ENCODE assay signal across 25 cellular contexts in genomic region chr17:976316-976715, GRCh38. TPM values are rescaled to one million over a fixed set of nuclear protein-coding genes. Genes with fewer than 3 reads are reported as not detected.
DNase-seq lines count a peak whose midpoint lies in the region; ATAC-seq and TF ChIP-seq lines count a peak whose summit lies in the region.
"Had no signal": no experiment of that assay in that cellular context is flagged by ENCODE, and none has a peak within 500 bp of the region (broad histone marks: within the 10 kb centered on the region; RNA-seq: fewer than 3 reads in every experiment).

No MANE protein-coding gene starts in this region.

- H3K27ac Mint-ChIP-seq in H9 (no peak overlapping the region; a peak in 1 of 7 replicates), brain (peak overlapping the region in 3 of 5 experiments; percentile 48 to 84 (median 59))
- H3K27ac Mint-ChIP-seq: activated CD8-positive, alpha-beta memory T cell treated with anti-CD3 and anti-CD28 coated beads, Interleukin-2, amount 10 ng/mL, durations not matched to agents 7 days and 5 days; activated naive CD8-positive, alpha-beta T cell treated with anti-CD3 and anti-CD28 coated beads, Interleukin-2, amount 10 ng/mL, durations not matched to agents 7 days and 5 days; activated T-helper 17 cell treated with anti-CD3 and anti-CD28 coated beads, Interleukin-2, amount 50 U/mL, for 72 hours; nephron progenitor cell; stimulated activated naive CD8-positive, alpha-beta T cell treated with anti-CD3 and anti-CD28 coated beads, Interleukin-15, Interleukin-2, amounts not matched to agents 100 ng/mL and 50 ng/mL, for 24 hours had no signal

- no peak overlapping the region for H3K4me2 ChIP-seq in H9 (ENCODE audit: insufficient read depth, insufficient read length, low read length)
- no peak overlapping the region for H3K4me2 ChIP-seq in mesenchymal stem cell (ENCODE audit: low read length, poor library complexity, severe bottlenecking)

- H2BK15ac ChIP-seq in H9 (ENCODE audit: low read depth, low read length) (no peak overlapping the region), mesenchymal stem cell (ENCODE audit: low read depth, poor library complexity, severe bottlenecking) (no peak overlapping the region)

- H2AFZ ChIP-seq in H9 (ENCODE audit: low read length) = no peak overlapping the region
- no peak overlapping the region for H2AFZ ChIP-seq in mesenchymal stem cell (ENCODE audit: low read depth, low read length)

- H3K79me2 ChIP-seq in H9 (ENCODE audit: insufficient read depth, low read length) = peaks cover 29% of the 10 kb centered on the region

- H4K8ac ChIP-seq in H9 (replicated peaks; ENCODE audit: insufficient read length, low read depth, low read length) (no peak overlapping the region), mesenchymal stem cell (ENCODE audit: low read length) (no peak overlapping the region)

- H3K9me3 Mint-ChIP-seq in H9 = no peaks in the 10 kb centered on the region; a peak in 1 of 5 replicates
- peaks cover 0 to 7% (median 3%) of the 10 kb centered on the region in 5 experiments for H3K9me3 Mint-ChIP-seq in brain
- H3K9me3 Mint-ChIP-seq: activated naive CD8-positive, alpha-beta T cell treated with anti-CD3 and anti-CD28 coated beads, Interleukin-2, amount 10 ng/mL, durations not matched to agents 7 days and 5 days; activated T-helper 17 cell treated with anti-CD3 and anti-CD28 coated beads, Interleukin-2, amount 50 U/mL, for 72 hours; stimulated activated naive CD8-positive, alpha-beta T cell treated with anti-CD3 and anti-CD28 coated beads, Interleukin-15, Interleukin-2, amounts not matched to agents 100 ng/mL and 50 ng/mL, for 24 hours had no signal

- H2BK12ac ChIP-seq in H9 (ENCODE audit: insufficient read length, low read depth, low read length) (no peak overlapping the region), mesenchymal stem cell (ENCODE audit: low read length in 2 of 2) (no peak overlapping the region)

- no peak overlapping the region for H2BK120ac ChIP-seq in H9 (ENCODE audit: low read depth, low read length, poor library complexity, severe bottlenecking)
- no peak overlapping the region for H2BK120ac ChIP-seq in mesenchymal stem cell (ENCODE audit: low read depth, low read length)

- H2BK5ac ChIP-seq in H9 (ENCODE audit: insufficient read length, low read length) = no peak overlapping the region
- no peak overlapping the region for H2BK5ac ChIP-seq in mesenchymal stem cell (ENCODE audit: low read depth, low read length, poor library complexity, severe bottlenecking)

- no peak for TF ChIP-seq EP300 in stomach (IDR thresholded peaks at IDR 0.05)

- H3K36me3 ChIP-seq in mesenchymal stem cell (ENCODE audit: control insufficient read depth in 1 of 2, insufficient read depth in 2 of 2, low read depth in 1 of 2, low read length in 2 of 2) (peaks cover 0 to 6% of the 10 kb centered on the region in 2 experiments), stomach (no peaks in the 10 kb centered on the region)
- H3K36me3 ChIP-seq: brain microvascular endothelial cell, prostate gland, upper lobe of left lung had no signal

- H3K4me3 ChIP-seq in mesenchymal stem cell (ENCODE audit: insufficient read depth in 1 of 2, low read depth in 1 of 2, low read length in 2 of 2) (no peak overlapping the region), stomach (no peak overlapping the region)
- H3K4me3 ChIP-seq: prostate gland, upper lobe of left lung had no signal

- no peak overlapping the region for H4K5ac ChIP-seq in H9 (ENCODE audit: insufficient read length, low read depth, low read length)

- no peaks in the 10 kb centered on the region for H4K20me1 ChIP-seq in H9 (ENCODE audit: control insufficient read depth, insufficient read depth, insufficient read length)

- H3K9ac ChIP-seq in H9 (ENCODE audit: extremely low read depth, insufficient read length, low read length) = no peak overlapping the region
- peak overlapping the region; percentile 56 for H3K9ac ChIP-seq in mesenchymal stem cell (ENCODE audit: low read length)

- TF ChIP-seq CTCF in H9 (conservative IDR thresholded peaks at IDR 0.05) (no peak), brain (conservative IDR thresholded peaks at IDR 0.05) (no peak), stomach (IDR thresholded peaks at IDR 0.05) (no peak)

- no peak overlapping the region for H2BK20ac ChIP-seq in H9 (ENCODE audit: low read depth, low read length, poor library complexity, severe bottlenecking)

- H3K4ac ChIP-seq in H9 (ENCODE audit: low read depth, low read length) = no peak overlapping the region
- H3K4ac ChIP-seq in mesenchymal stem cell (ENCODE audit: low read depth in 1 of 2, low read length in 2 of 2) = no peak overlapping the region

- H3K23ac ChIP-seq in H9 (ENCODE audit: insufficient read length, low read depth, low read length) = no peak overlapping the region
- no peak overlapping the region for H3K23ac ChIP-seq in mesenchymal stem cell (ENCODE audit: low read length in 2 of 2)

- H3K79me1 ChIP-seq in H9 (ENCODE audit: insufficient read depth, low read depth, low read length, poor library complexity, severe bottlenecking) (no peaks in the 10 kb centered on the region), mesenchymal stem cell (replicated peaks; ENCODE audit: low read length, poor library complexity, severe bottlenecking) (peaks cover 6% of the 10 kb centered on the region)

- H3K27me3 Mint-ChIP-seq in H9 (ENCODE audit: low read depth) = no peaks in the 10 kb centered on the region
- peaks cover 3% of the 10 kb centered on the region for H3K27me3 Mint-ChIP-seq in brain

- H3K27me3 ChIP-seq in H9 (ENCODE audit: insufficient read depth, low read length) = no peaks in the 10 kb centered on the region
- peaks cover 0 to 20% of the 10 kb centered on the region in 2 experiments for H3K27me3 ChIP-seq in mesenchymal stem cell (ENCODE audit: control insufficient read depth in 1 of 2, insufficient read depth in 1 of 2, low read length in 2 of 2)
- peaks cover 0 to 24% (median 12%) of the 10 kb centered on the region in 3 donors for H3K27me3 ChIP-seq in stomach
- H3K27me3 ChIP-seq: brain microvascular endothelial cell had no signal

- DNase-seq in H9 (no peak), mesenchymal stem cell (no peak), stomach (no peak), DMS 273 treated with DMSO at 0.1 percent for 48 hours (lab: John Stamatoyannopoulos, UW) (no peak)
- DNase-seq: activated CD4-positive, alpha-beta T cell treated with anti-CD3 and anti-CD28 coated beads for 4 hours; activated CD8-positive, alpha-beta memory T cell treated with anti-CD3 and anti-CD28 coated beads, Interleukin-2, amount 10 ng/mL, durations not matched to agents 7 days and 5 days; activated naive CD8-positive, alpha-beta T cell treated with anti-CD3 and anti-CD28 coated beads, Interleukin-2, amount 10 ng/mL, durations not matched to agents 7 days and 5 days; brain microvascular endothelial cell; C1 segment of cervical spinal cord; cortex of kidney; KG1; NCI-H1694 treated with DMSO at 0.1 percent for 48 hours; NCI-H748 treated with DMSO at 0.1 percent for 48 hours; nephron progenitor cell; SHP77 treated with DMSO at 0.1 percent for 48 hours; stimulated activated CD4-positive, alpha-beta T cell treated with anti-CD3 and anti-CD28 coated beads, Interleukin-4, amount 100 ng/mL, for 1 hour; T-helper 1 cell; upper lobe of left lung had no signal

- H3K4me1 Mint-ChIP-seq in H9 (peaks cover 46 to 49% of the 10 kb centered on the region in 2 experiments), brain (peaks cover 52% of the 10 kb centered on the region)

- H3K9me3 ChIP-seq in H9 (ENCODE audit: control insufficient read depth, low read depth, low read length) (no peaks in the 10 kb centered on the region), mesenchymal stem cell (ENCODE audit: control insufficient read depth, low read length) (no peaks in the 10 kb centered on the region), stomach (no peaks in the 10 kb centered on the region)
- H3K9me3 ChIP-seq: prostate gland, upper lobe of left lung had no signal

- intact Hi-C loops in stomach (cut with DNase I; ENCODE audit: low total_unique reads) = no loop called here

- H3K18ac ChIP-seq in H9 (ENCODE audit: insufficient read length, low read depth, low read length) (no peak overlapping the region), mesenchymal stem cell (ENCODE audit: low read depth in 1 of 2, low read length in 2 of 2) (no peak overlapping the region)

- no peak overlapping the region for H4K91ac ChIP-seq in H9 (ENCODE audit: insufficient read length, low read depth, low read length)
- no peak overlapping the region for H4K91ac ChIP-seq in mesenchymal stem cell (ENCODE audit: low read length)

- no peak overlapping the region for H2AK5ac ChIP-seq in H9 (ENCODE audit: insufficient read length, low read length)
- H2AK5ac ChIP-seq in mesenchymal stem cell (ENCODE audit: low read length, severe bottlenecking) = no peak overlapping the region

- H3T11ph ChIP-seq in H9 (ENCODE audit: low read length) = no peak overlapping the region

- ATAC-seq in HG02852 (IDR thresholded peaks at IDR 0.05; ENCODE audit: unreplicated experiment) = no peak
- no peak for ATAC-seq in GM18505 (IDR thresholded peaks at IDR 0.05; ENCODE audit: unreplicated experiment)
- ATAC-seq in GM18867 (IDR thresholded peaks at IDR 0.05; ENCODE audit: unreplicated experiment) = no peak
- ATAC-seq: activated CD8-positive, alpha-beta memory T cell treated with anti-CD3 and anti-CD28 coated beads, Interleukin-2, amount 10 ng/mL, durations not matched to agents 7 days and 5 days; activated T-helper 17 cell treated with anti-CD3 and anti-CD28 coated beads, Interleukin-2, amount 50 U/mL, for 72 hours had no signal

- H3K4me3 Mint-ChIP-seq in H9 (peak overlapping the region; percentile 16 to 93; a peak in 4 of 5 replicates), brain (peak overlapping the region; percentile 69 to 99 (median 97))
- H3K4me3 Mint-ChIP-seq: activated CD8-positive, alpha-beta memory T cell treated with anti-CD3 and anti-CD28 coated beads, Interleukin-2, amount 10 ng/mL, durations not matched to agents 7 days and 5 days; activated naive CD8-positive, alpha-beta T cell treated with anti-CD3 and anti-CD28 coated beads, Interleukin-2, amount 10 ng/mL, durations not matched to agents 7 days and 5 days; activated T-helper 17 cell treated with anti-CD3 and anti-CD28 coated beads, Interleukin-2, amount 50 U/mL, for 72 hours; stimulated activated naive CD8-positive, alpha-beta T cell treated with anti-CD3 and anti-CD28 coated beads, Interleukin-15, Interleukin-2, amounts not matched to agents 100 ng/mL and 50 ng/mL, for 24 hours had no signal

- H3K14ac ChIP-seq in H9 (ENCODE audit: insufficient read depth, low read length) (no peak overlapping the region), mesenchymal stem cell (ENCODE audit: low read length in 2 of 2) (no peak overlapping the region)

- WGBS in H9 (ENCODE audit: extremely low coverage, insufficient read length, low lambda C conversion rate) = no CpG with 5 or more reads among the region's 6 CpGs
- WGBS in mesenchymal stem cell = 96% methylated on average over 5 of the region's 6 CpGs
- 82 to 93% (median 85%) methylated on average over 6 of the region's 6 CpGs for WGBS in stomach, 5 donors

- H3K36me3 Mint-ChIP-seq in H9 (ENCODE audit: insufficient read depth in 1 of 3, low read depth in 3 of 3) (peaks cover 4 to 11% (median 10%) of the 10 kb centered on the region in 3 experiments; a peak in 6 of 7 replicates), brain (peaks cover 31% of the 10 kb centered on the region)
- H3K36me3 Mint-ChIP-seq: activated CD8-positive, alpha-beta memory T cell treated with anti-CD3 and anti-CD28 coated beads, Interleukin-2, amount 10 ng/mL, durations not matched to agents 7 days and 5 days; activated naive CD8-positive, alpha-beta T cell treated with anti-CD3 and anti-CD28 coated beads, Interleukin-2, amount 10 ng/mL, durations not matched to agents 7 days and 5 days had no signal

- TF ChIP-seq POLR2A in stomach (IDR thresholded peaks at IDR 0.05) (no peak), GM18505 (IDR thresholded peaks at IDR 0.05; ENCODE audit: borderline replicate concordance, extremely low read depth, insufficient read depth, insufficient read length) (no peak)

- peaks cover 18% of the 10 kb centered on the region for H3K23me2 ChIP-seq in H9 (ENCODE audit: insufficient read length, low read depth, low read length, poor library complexity, severe bottlenecking)

- H3K4me1 ChIP-seq in H9 (ENCODE audit: insufficient read depth, low read length) = peaks cover 11% of the 10 kb centered on the region
- H3K4me1 ChIP-seq in mesenchymal stem cell (ENCODE audit: control insufficient read depth, insufficient read depth, low read depth, low read length) = peaks cover 16% of the 10 kb centered on the region
- H3K4me1 ChIP-seq in stomach = peaks cover 20 to 54% (median 36%) of the 10 kb centered on the region in 4 donors

- H3K56ac ChIP-seq in H9 (ENCODE audit: insufficient read length, low read depth, low read length) = no peak overlapping the region

- no peak overlapping the region for H3K27ac ChIP-seq in H9 (ENCODE audit: insufficient read length, low read depth, low read length)
- no peak overlapping the region for H3K27ac ChIP-seq in mesenchymal stem cell (ENCODE audit: low read length, poor library complexity, severe bottlenecking)
- H3K27ac ChIP-seq in stomach = peak overlapping the region in 3 of 5 donors; percentile 35 to 95 (median 83)
- H3K27ac ChIP-seq: brain microvascular endothelial cell, upper lobe of left lung had no signal

RNA-seq across cellular contexts. Expression of gene NXN, which starts 3.3 kb away (rescaled TPM):
- total RNA-seq in H9 (2021) (91.7 and 93.6 TPM in 2 replicates), stomach (10 to 100 TPM; 21.0 to 47.8 (median 26.9) TPM)
- polyA plus RNA-seq in brain (ENCODE audit: insufficient read depth, low read depth, low replicate concordance) (127 TPM), stomach (10 to 100 TPM; 17.9 to 33.8 (median 23.2) TPM)
- 83.3 TPM for polyA plus RNA-seq in mesenchymal stem cell (2013, experiment 1 of 2)
- 82.4 TPM for polyA plus RNA-seq in mesenchymal stem cell (2013, experiment 2 of 2)

RNA-seq across cellular contexts. Expression of gene TIMM22, which starts 20.6 kb away (rescaled TPM):
- total RNA-seq in H9 (2021) (23.0 and 23.7 TPM in 2 replicates), stomach (10 to 100 TPM in 2 of 5 donors, 1 to 10 TPM in 2, under 1 TPM in 1; 0.29 to 22.6 (median 8.9) TPM)
- polyA plus RNA-seq in brain (ENCODE audit: insufficient read depth, low read depth, low replicate concordance) (14.4 TPM), stomach (1 to 10 TPM; 7.3 to 9.5 (median 8.6) TPM)
- 14.9 TPM for polyA plus RNA-seq in mesenchymal stem cell (2013, experiment 1 of 2)
- polyA plus RNA-seq in mesenchymal stem cell (2013, experiment 2 of 2) = 15.8 TPM

Comparison
In these comparisons a context has a peak if more than half of its experiments do, and no peak if none do; other contexts are left out.
1. H3K27ac ChIP-seq: peak in stomach (3 of 5); none in H9 (single experiment) and mesenchymal stem cell (single experiment).
2. H3K27ac Mint-ChIP-seq: peak in brain (3 of 5); none in H9 (0 of 3).